In genomic region chr2:33650171-33650570, GRCh38 we compare ENCODE assay signal across 26 cellular contexts.
"Had no signal": no experiment of that assay in that cellular context is flagged by ENCODE, and none has a peak within 500 bp of the region (broad histone marks: within the 10 kb centered on the region; RNA-seq: fewer than 3 reads in every experiment).

No MANE protein-coding gene starts in this region.

- ATAC-seq: stimulated activated effector memory CD8-positive, alpha-beta T cell treated with anti-CD3 and anti-CD28 coated beads, Interleukin-12 subunit alpha, Interleukin-12 subunit beta, amount 100 ng/mL, for 72 hours; stimulated activated memory B cell treated with anti-CD40 and anti-IgM and Interleukin-4, amounts not matched to agents 10 μg/mL and 1 μg/mL and 100 μg/mL, for 72 hours; stimulated activated naive B cell treated with anti-CD40 and anti-IgM and Interleukin-4, amounts not matched to agents 10 μg/mL and 1 μg/mL and 100 μg/mL, for 72 hours; stimulated activated naive CD8-positive, alpha-beta T cell treated with anti-CD3 and anti-CD28 coated beads, Interleukin-15, amount 100 ng/mL, for 72 hours; stimulated activated naive CD8-positive, alpha-beta T cell treated with anti-CD3 and anti-CD28 coated beads, Interleukin-15, Interleukin-2, amounts not matched to agents 100 U/mL and 50 U/mL, for 24 hours; upper lobe of right lung had no signal

- H3K27me3 ChIP-seq: stomach, suprapubic skin, testis, thyroid gland, tibial artery, tibial nerve, transverse colon, upper lobe of left lung, upper lobe of right lung, uterus, vagina had no signal

- H3K4me1 ChIP-seq: stomach, suprapubic skin, testis, thyroid gland, tibial artery, tibial nerve, transverse colon, upper lobe of left lung, upper lobe of right lung, uterus, vagina had no signal

- H3K36me3 ChIP-seq: stomach, suprapubic skin, thoracic aorta, thyroid gland, tibial artery, tibial nerve, transverse colon, upper lobe of left lung, upper lobe of right lung, uterus, vagina had no signal

- DNase-seq: stimulated activated CD4-positive, alpha-beta T cell treated with anti-CD3 and anti-CD28 coated beads, Interleukin-2, amount 100 ng/mL, for 48 hours; stimulated activated CD4-positive, alpha-beta T cell treated with anti-CD3 and anti-CD28 coated beads, Interleukin-4, amount 100 ng/mL, for 1 hour; stimulated activated CD4-positive, alpha-beta T cell treated with anti-CD3 and anti-CD28 coated beads, Interleukin-4, amount 100 ng/mL, for 24 hours; stimulated activated CD4-positive, alpha-beta T cell treated with anti-CD3 and anti-CD28 coated beads, Interleukin-4, amount 100 ng/mL, for 4 hours; stimulated activated CD8-positive, alpha-beta memory T cell treated with anti-CD3 and anti-CD28 coated beads, Interleukin-4, amount 100 ng/mL, for 48 hours; stimulated activated naive B cell treated with anti-CD40 and anti-IgM and Interleukin-4, amounts not matched to agents 10 μg/mL and 1 μg/mL and 100 μg/mL, for 72 hours; stimulated activated naive CD4-positive, alpha-beta T cell; stimulated activated naive CD4-positive, alpha-beta T cell treated with Interleukin-2 at 50 U/mL for 16 hours; stimulated activated naive CD8-positive, alpha-beta T cell treated with anti-CD3 and anti-CD28 coated beads, Interleukin-15, amount 100 ng/mL, for 72 hours; stimulated activated naive CD8-positive, alpha-beta T cell treated with anti-CD3 and anti-CD28 coated beads, Interleukin-15, Interleukin-2, amounts not matched to agents 100 U/mL and 50 U/mL, for 24 hours; stomach; substantia nigra; testis; thyroid gland; tibial artery; transverse colon; trophoblast cell; upper lobe of left lung; upper lobe of right lung; uterus had no signal

- H3K9me3 ChIP-seq: suprapubic skin, testis, thoracic aorta, thyroid gland, tibial artery, transverse colon, upper lobe of right lung, uterus, vagina had no signal

- H3K27ac ChIP-seq: stomach, suprapubic skin, testis, thoracic aorta, thyroid gland, tibial artery, tibial nerve, transverse colon, upper lobe of left lung, upper lobe of right lung, uterus, vagina had no signal

- H3K4me3 ChIP-seq: stomach, suprapubic skin, testis, thoracic aorta, thyroid gland, tibial artery, tibial nerve, transverse colon, upper lobe of left lung, upper lobe of right lung, uterus, vagina had no signal
